ENCODE assay signal across 13 cellular contexts in the genomic region with DNA sequence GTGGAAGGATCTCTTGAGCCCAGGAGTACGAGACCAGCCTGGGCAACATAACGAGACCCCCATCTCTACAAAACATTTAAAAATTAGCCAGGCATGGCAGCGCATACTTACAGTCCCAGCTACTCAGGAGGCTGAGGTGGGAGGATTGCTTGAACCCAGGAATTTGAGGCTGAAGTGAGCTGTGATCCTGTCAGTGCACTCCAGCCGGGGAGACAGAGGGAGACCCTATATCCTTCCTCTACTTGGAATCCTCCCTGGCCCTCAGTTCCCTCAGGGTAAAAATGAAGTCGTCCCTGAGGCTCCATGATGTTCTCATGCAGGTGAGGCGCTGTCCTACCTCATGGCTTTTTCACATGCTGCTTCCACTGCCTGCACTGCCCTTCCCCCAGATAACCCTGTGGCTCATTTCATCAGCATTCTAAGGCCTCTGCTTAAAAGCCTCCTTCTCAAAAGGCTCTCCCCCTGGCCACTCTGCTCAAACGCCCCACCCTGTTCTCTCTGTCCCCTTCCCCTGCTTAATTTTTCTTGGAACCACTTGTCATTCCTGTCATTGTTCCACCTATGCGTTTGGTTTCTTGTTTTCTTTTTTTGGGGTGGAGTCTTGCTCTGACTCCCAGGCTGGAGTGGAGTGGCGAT. TPM values are rescaled to one million over a fixed set of nuclear protein-coding genes. Genes with fewer than 3 reads are reported as not detected.
DNase-seq lines count a peak whose midpoint lies in the region; ATAC-seq and TF ChIP-seq lines count a peak whose summit lies in the region.
"Had no signal": no experiment of that assay in that cellular context is flagged by ENCODE, and none has a peak within 500 bp of the region (broad histone marks: within the 10 kb centered on the region; RNA-seq: fewer than 3 reads in every experiment).

No MANE protein-coding gene starts in this region.

- TF ChIP-seq POLR2A in spleen (IDR thresholded peaks at IDR 0.05), result no peak

- POLR2A ChIA-PET in activated CD8-positive, alpha-beta T cell treated with anti-CD3 and anti-CD28 coated beads for 36 hours (lab: Charles Lee), result interaction anchor here (0.8 to 1.2 kb wide), 2 partner anchors 15 to 139 kb away, joined by 3 read pairs; no protein-coding TSS in a partner anchor
- POLR2A ChIA-PET in activated CD8-positive, alpha-beta T cell treated with anti-CD3 and anti-CD28 coated beads, Interleukin-2, amount 10 ng/mL, durations not matched to agents 7 days and 5 days (lab: Charles Lee), result no interaction called here
- POLR2A ChIA-PET in RWPE1 (lab: Yijun Ruan, JAX; ENCODE audit: low non-redundant PET), result no interaction called here
- POLR2A ChIA-PET in SK-N-SH (lab: Yijun Ruan, JAX), result no interaction called here

- H3K27me3 Mint-ChIP-seq in activated CD8-positive, alpha-beta T cell treated with anti-CD3 and anti-CD28 coated beads for 36 hours, result no peaks in the 10 kb centered on the region
- H3K27me3 Mint-ChIP-seq in activated CD8-positive, alpha-beta T cell treated with anti-CD3 and anti-CD28 coated beads, Interleukin-2, amount 10 ng/mL, durations not matched to agents 7 days and 5 days (ENCODE audit: low read depth), result no peaks in the 10 kb centered on the region

- H3K79me2 ChIP-seq in SK-N-SH (ENCODE audit: insufficient read depth), result peaks cover 100% of the 10 kb centered on the region

- TF ChIP-seq RAD21 in SK-N-SH (IDR thresholded peaks at IDR 0.05; ENCODE audit: low read length), result no peak

- peaks cover 14% of the 10 kb centered on the region for H3K4me1 ChIP-seq in right cardiac atrium (ENCODE audit: control insufficient read depth, insufficient read depth, low read length)
- peaks cover 38 to 100% (median 74%) of the 10 kb centered on the region in 6 donors for H3K4me1 ChIP-seq in spleen
- H3K4me1 ChIP-seq in SK-N-SH (ENCODE audit: control insufficient read depth in 1 of 2, insufficient read depth in 2 of 2, low read depth in 1 of 2, low read length in 1 of 2), result no peaks in the 10 kb centered on the region; a peak in 1 of 4 replicates

- H2AFZ ChIP-seq in SK-N-SH (ENCODE audit: low read depth), result no peak overlapping the region

- no peaks in the 10 kb centered on the region for H3K9me2 ChIP-seq in SK-N-SH

- H3K9me3 Mint-ChIP-seq in activated CD8-positive, alpha-beta T cell treated with anti-CD3 and anti-CD28 coated beads for 36 hours, result no peaks in the 10 kb centered on the region
- peaks cover 12% of the 10 kb centered on the region for H3K9me3 Mint-ChIP-seq in activated CD8-positive, alpha-beta T cell treated with anti-CD3 and anti-CD28 coated beads, Interleukin-2, amount 10 ng/mL, durations not matched to agents 7 days and 5 days (ENCODE audit: insufficient read depth)

- H3K4me2 ChIP-seq in SK-N-SH, result no peak overlapping the region

- TF ChIP-seq CTCF in activated CD8-positive, alpha-beta T cell treated with anti-CD3 and anti-CD28 coated beads for 36 hours (IDR thresholded peaks at IDR 0.05), result no peak
- TF ChIP-seq CTCF in RWPE1 (conservative IDR thresholded peaks at IDR 0.05; ENCODE audit: low read depth) (no peak), spleen (IDR thresholded peaks at IDR 0.05 in 8 of 11, conservative IDR thresholded peaks at IDR 0.05 in 3 of 11) (no peak), SK-N-SH (IDR thresholded peaks at IDR 0.05) (no peak)

- no peak for ATAC-seq in activated CD8-positive, alpha-beta T cell treated with anti-CD3 and anti-CD28 coated beads for 36 hours
- no peak for ATAC-seq in activated CD8-positive, alpha-beta T cell treated with anti-CD3 and anti-CD28 coated beads, Interleukin-2, amount 10 ng/mL, durations not matched to agents 7 days and 5 days
- ATAC-seq in right cardiac atrium, result peak; percentile 51 to 80

- CTCF ChIA-PET in activated CD8-positive, alpha-beta T cell treated with anti-CD3 and anti-CD28 coated beads for 36 hours (lab: Charles Lee), result interaction anchor here (1.1 to 1.2 kb wide), 2 partner anchors 19 to 37 kb away, joined by 3 read pairs; a partner anchor contains a TSS
- CTCF ChIA-PET in activated CD8-positive, alpha-beta T cell treated with anti-CD3 and anti-CD28 coated beads, Interleukin-2, amount 10 ng/mL, durations not matched to agents 7 days and 5 days (lab: Charles Lee), result interaction anchor here (1.2 to 1.6 kb wide), 2 partner anchors 19 to 23 kb away, joined by 3 to 5 read pairs; a partner anchor contains a TSS
- CTCF ChIA-PET in RWPE1 (lab: Yijun Ruan, JAX), result no interaction called here
- CTCF ChIA-PET in SK-N-SH (lab: Yijun Ruan, JAX), result interaction anchor here (1.0 to 1.4 kb wide), 3 partner anchors 12 to 134 kb away, joined by 3 read pairs; no protein-coding TSS in a partner anchor

- H4K20me1 ChIP-seq in SK-N-SH (ENCODE audit: insufficient read depth), result peaks cover 45% of the 10 kb centered on the region

- intact Hi-C loops in activated CD8-positive, alpha-beta T cell treated with anti-CD3 and anti-CD28 coated beads for 36 hours (cut with micrococcal nuclease), result no loop called here
- intact Hi-C loops in right cardiac atrium (cut with DNase I), result no loop called here
- intact Hi-C loops in spleen (cut with DNase I; ENCODE audit: low total_unique reads), result no loop called here

- peak overlapping the region; percentile 36 for H3K27ac Mint-ChIP-seq in activated CD8-positive, alpha-beta T cell treated with anti-CD3 and anti-CD28 coated beads for 36 hours
- no peak overlapping the region for H3K27ac Mint-ChIP-seq in activated CD8-positive, alpha-beta T cell treated with anti-CD3 and anti-CD28 coated beads, Interleukin-2, amount 10 ng/mL, durations not matched to agents 7 days and 5 days

- TF ChIP-seq EP300 in SK-N-SH (IDR thresholded peaks at IDR 0.05; ENCODE audit: borderline replicate concordance in 1 of 2, low read depth in 1 of 2, low read length in 1 of 2), result no peak

- H3K9me3 ChIP-seq in right cardiac atrium (ENCODE audit: control insufficient read depth, low read length) (no peaks in the 10 kb centered on the region), spleen (no peaks in the 10 kb centered on the region), SK-N-SH (0 out of 2 replicates have a peak, but pooled peaks cover 10% of the 10 kb centered on the region)

- H3K4me3 ChIP-seq in right cardiac atrium (ENCODE audit: low read length), result no peak overlapping the region
- no peak overlapping the region for H3K4me3 ChIP-seq in spleen
- no peak overlapping the region for H3K4me3 ChIP-seq in SK-N-SH (ENCODE audit: low read depth in 2 of 2, low read length in 1 of 2)

- H3K36me3 Mint-ChIP-seq in activated CD8-positive, alpha-beta T cell treated with anti-CD3 and anti-CD28 coated beads for 36 hours (ENCODE audit: low read depth), result peaks cover 20% of the 10 kb centered on the region
- H3K36me3 Mint-ChIP-seq in activated CD8-positive, alpha-beta T cell treated with anti-CD3 and anti-CD28 coated beads, Interleukin-2, amount 10 ng/mL, durations not matched to agents 7 days and 5 days (ENCODE audit: low read depth), result peaks cover 55% of the 10 kb centered on the region

- in situ Hi-C loops in KBM-7 (cut with MboI; ENCODE audit: low pct_unique_long_range_greater_than_20kb, low sequenced_read_pairs), result no loop called here

- peaks cover 40% of the 10 kb centered on the region for H3K4me1 Mint-ChIP-seq in activated CD8-positive, alpha-beta T cell treated with anti-CD3 and anti-CD28 coated beads for 36 hours (ENCODE audit: low read depth)
- peaks cover 36% of the 10 kb centered on the region for H3K4me1 Mint-ChIP-seq in activated CD8-positive, alpha-beta T cell treated with anti-CD3 and anti-CD28 coated beads, Interleukin-2, amount 10 ng/mL, durations not matched to agents 7 days and 5 days (ENCODE audit: low read depth)

- H3K4me3 Mint-ChIP-seq in activated CD8-positive, alpha-beta T cell treated with anti-CD3 and anti-CD28 coated beads for 36 hours, result no peak overlapping the region
- no peak overlapping the region for H3K4me3 Mint-ChIP-seq in activated CD8-positive, alpha-beta T cell treated with anti-CD3 and anti-CD28 coated beads, Interleukin-2, amount 10 ng/mL, durations not matched to agents 7 days and 5 days

- H3K36me3 ChIP-seq in spleen, result peaks cover 0 to 26% (median 0%) of the 10 kb centered on the region in 6 donors
- peaks cover 0 to 13% of the 10 kb centered on the region in 2 experiments for H3K36me3 ChIP-seq in SK-N-SH (replicated peaks in 1 of 2; ENCODE audit: control insufficient read depth in 1 of 2, insufficient read depth in 2 of 2, low read length in 1 of 2)

- peak overlapping the region; percentile 18; the same call in 1 of the 2 replicates for H3K27ac ChIP-seq in RWPE1
- H3K27ac ChIP-seq in right cardiac atrium (ENCODE audit: low read length), result peak overlapping the region; percentile 13
- H3K27ac ChIP-seq in spleen, result peak overlapping the region in 6 of 8 donors; percentile 8 to 78 (median 52)
- H3K27ac ChIP-seq in SK-N-SH (ENCODE audit: low read depth in 2 of 2, low read length in 1 of 2), result no peak overlapping the region

- peaks cover 8% of the 10 kb centered on the region for H3F3A ChIP-seq in SK-N-SH (replicated peaks; ENCODE audit: insufficient read depth)

- H3K27me3 ChIP-seq in right cardiac atrium (ENCODE audit: control insufficient read depth, insufficient read depth) (no peaks in the 10 kb centered on the region), spleen (replicated peaks in 1 of 7) (no peaks in the 10 kb centered on the region), SK-N-SH (ENCODE audit: insufficient read depth) (no peaks in the 10 kb centered on the region)

- 75% methylated on average over 9 of the region's 9 CpGs for WGBS in right cardiac atrium
- 78 to 90% (median 84%) methylated on average over 9 of the region's 9 CpGs for WGBS in spleen, 5 donors
- 93% methylated on average over 8 of the region's 9 CpGs for WGBS in SK-N-SH (ENCODE audit: low lambda C conversion rate)

- no peak overlapping the region for H3K9ac ChIP-seq in SK-N-SH

- DNase-seq in activated CD8-positive, alpha-beta T cell treated with anti-CD3 and anti-CD28 coated beads for 36 hours, result no peak
- no peak for DNase-seq in activated CD8-positive, alpha-beta T cell treated with anti-CD3 and anti-CD28 coated beads, Interleukin-2, amount 10 ng/mL, durations not matched to agents 7 days and 5 days
- DNase-seq in RWPE1 (ENCODE audit: low spot score) (no peak), right cardiac atrium (peak in 1 of 3 donors; percentile 32), spleen (no peak), SK-N-SH (no peak), KBM-7 (no peak), AG08395 (ENCODE audit: low spot score) (no peak)
- DNase-seq: foreskin melanocyte, IMR-90, NCI-H1436, NCI-H510A treated with DMSO at 0.1 percent for 48 hours, T-helper 9 cell had no signal

RNA-seq across cellular contexts. Expression of a gene that starts 19.2 kb away (rescaled TPM):
- 100 to 1,000 TPM; 151 to 153 TPM for total RNA-seq in activated CD8-positive, alpha-beta T cell treated with anti-CD3 and anti-CD28 coated beads for 36 hours
- total RNA-seq in activated CD8-positive, alpha-beta T cell treated with anti-CD3 and anti-CD28 coated beads, Interleukin-2, amount 10 ng/mL, durations not matched to agents 7 days and 5 days, result 100 to 1,000 TPM; 239 to 240 TPM
- total RNA-seq in right cardiac atrium (100 to 1,000 TPM; 176 to 202 (median 189) TPM), spleen (100 to 1,000 TPM; 175 to 298 (median 197) TPM)
- polyA plus RNA-seq in right cardiac atrium (129 TPM), spleen (100 to 1,000 TPM in 1 of 3 donors, 10 to 100 TPM in 2; 57.1 to 104 (median 89.0) TPM), SK-N-SH (2012; rRNA removed) (52.5 and 53.6 TPM in 2 replicates)
- 20.5 and 31.8 TPM in 2 replicates for polyA plus RNA-seq in SK-N-SH (2012; cell fraction: cytosol; rRNA removed)
- polyA plus RNA-seq in SK-N-SH (2012; cell fraction: nucleus; rRNA removed), result 159 and 212 TPM in 2 replicates

RNA-seq across cellular contexts. Expression of a gene that starts 35.8 kb away (rescaled TPM):
- total RNA-seq in activated CD8-positive, alpha-beta T cell treated with anti-CD3 and anti-CD28 coated beads for 36 hours, result 10 to 100 TPM; 56.8 to 61.8 TPM
- 10 to 100 TPM; 36.5 to 36.6 TPM for total RNA-seq in activated CD8-positive, alpha-beta T cell treated with anti-CD3 and anti-CD28 coated beads, Interleukin-2, amount 10 ng/mL, durations not matched to agents 7 days and 5 days
- total RNA-seq in right cardiac atrium, result 10 to 100 TPM; 23.7 to 30.7 (median 26.1) TPM
- polyA plus RNA-seq in right cardiac atrium, result 33.1 TPM
- total RNA-seq in spleen, result 10 to 100 TPM; 20.6 to 49.4 (median 33.6) TPM
- 100 to 1,000 TPM in 2 of 3 donors, 10 to 100 TPM in 1; 65.3 to 114 (median 111) TPM for polyA plus RNA-seq in spleen
- polyA plus RNA-seq in SK-N-SH (2012; rRNA removed), result 108 and 115 TPM in 2 replicates
- polyA plus RNA-seq in SK-N-SH (2012; cell fraction: cytosol; rRNA removed), result 28.1 and 48.7 TPM in 2 replicates
- 464 and 520 TPM in 2 replicates for polyA plus RNA-seq in SK-N-SH (2012; cell fraction: nucleus; rRNA removed)

Comparison
In these comparisons a context has a peak if more than half of its experiments do, and no peak if none do; other contexts are left out.
1. ATAC-seq: peak in right cardiac atrium (2 of 2); none in activated CD8-positive, alpha-beta T cell treated with anti-CD3 and anti-CD28 coated beads for 36 hours (single experiment) and activated CD8-positive, alpha-beta T cell treated with anti-CD3 and anti-CD28 coated beads, Interleukin-2, amount 10 ng/mL, durations not matched to agents 7 days and 5 days (single experiment).
2. H3K27ac ChIP-seq: peak in RWPE1 (single experiment), right cardiac atrium (single experiment) and spleen (6 of 8); none in SK-N-SH (0 of 2).